Comparison of ENCODE assay signal across 27 cellular contexts in genomic region chr21:43847301-43847700, GRCh38.
"Had no signal": no experiment of that assay in that cellular context is flagged by ENCODE, and none has a peak within 500 bp of the region (broad histone marks: within the 10 kb centered on the region; RNA-seq: fewer than 3 reads in every experiment).

No MANE protein-coding gene starts in this region.

- H3K4me3 Mint-ChIP-seq: activated B cell treated with CpG ODN at 0.5 μM for 24 hours; activated CD4-positive, alpha-beta memory T cell treated with anti-CD3 and anti-CD28 coated beads for 36 hours; activated CD4-positive, alpha-beta T cell treated with anti-CD3 and anti-CD28 coated beads, Interleukin-2, amount 10 ng/mL, durations not matched to agents 7 days and 5 days; activated naive CD4-positive, alpha-beta T cell treated with anti-CD3 and anti-CD28 coated beads for 36 hours; activated naive CD8-positive, alpha-beta T cell; activated T-cell treated with anti-CD3 and anti-CD28 coated beads, Interleukin-2, amount 50 U/mL, for 4 hours; activated T-helper 17 cell treated with anti-CD3 and anti-CD28 coated beads, Interleukin-2, amount 50 U/mL, for 72 hours; brain; central memory CD8-positive, alpha-beta T cell had no signal

- H3K4me2 ChIP-seq: KMS-11 had no signal

- H3K36me3 Mint-ChIP-seq: activated CD4-positive, alpha-beta memory T cell treated with anti-CD3 and anti-CD28 coated beads for 36 hours; activated naive CD8-positive, alpha-beta T cell had no signal

- H3K27ac ChIP-seq: KMS-11, SJCRH30 had no signal

- H3K27ac Mint-ChIP-seq: activated B cell treated with CpG ODN at 0.5 μM for 24 hours; activated CD4-positive, alpha-beta memory T cell treated with anti-CD3 and anti-CD28 coated beads for 36 hours; activated CD4-positive, alpha-beta T cell treated with anti-CD3 and anti-CD28 coated beads, Interleukin-2, amount 10 ng/mL, durations not matched to agents 7 days and 5 days; activated naive CD4-positive, alpha-beta T cell treated with anti-CD3 and anti-CD28 coated beads for 36 hours; activated naive CD8-positive, alpha-beta T cell; activated T-helper 17 cell treated with anti-CD3 and anti-CD28 coated beads, Interleukin-2, amount 50 U/mL, for 72 hours; brain had no signal

- ATAC-seq: activated T-cell treated with anti-CD3 and anti-CD28 coated beads, Interleukin-2, amount 50 U/mL, for 4 hours; activated T-helper 17 cell treated with anti-CD3 and anti-CD28 coated beads, Interleukin-2, amount 50 U/mL, for 72 hours; Panc1; Right ventricle myocardium inferior; SK-N-SH treated with all-trans-retinoic acid at 6 μM for 48 hours had no signal

- DNase-seq: activated B cell treated with CpG ODN at 0.5 μM for 24 hours; activated CD4-positive, alpha-beta memory T cell treated with anti-CD3 and anti-CD28 coated beads for 36 hours; activated CD4-positive, alpha-beta T cell treated with anti-CD3 and anti-CD28 coated beads, Interleukin-2, amount 10 ng/mL, durations not matched to agents 7 days and 5 days; activated CD8-positive, alpha-beta memory T cell treated with anti-CD3 and anti-CD28 coated beads for 24 hours; activated gamma-delta T cell; activated naive CD4-positive, alpha-beta T cell treated with anti-CD3 and anti-CD28 coated beads for 36 hours; activated T-cell treated with anti-CD3 and anti-CD28 coated beads, Interleukin-2, amount 50 U/mL, for 4 hours; amygdala; MV-4-11; NCI-H1092 treated with DMSO at 0.1 percent for 48 hours; NCI-H1436; NCI-H1694 treated with DMSO at 0.1 percent for 48 hours; NCI-H2029 treated with DMSO at 0.1 percent for 48 hours; NCI-H345; NCI-H510A; RPMI8226; SJCRH30; SW 1271; T-helper 9 cell had no signal

- H3K4me3 ChIP-seq: SJCRH30 had no signal

- H3K9ac ChIP-seq: KMS-11 had no signal

- H3K27me3 ChIP-seq: SJCRH30 had no signal

- H3K9me3 Mint-ChIP-seq: activated naive CD4-positive, alpha-beta T cell treated with anti-CD3 and anti-CD28 coated beads for 36 hours; activated T-helper 17 cell treated with anti-CD3 and anti-CD28 coated beads, Interleukin-2, amount 50 U/mL, for 72 hours; central memory CD8-positive, alpha-beta T cell had no signal

- H3K4me1 ChIP-seq: SJCRH30 had no signal

- H3K36me3 ChIP-seq: SJCRH30 had no signal

- H3K27me3 Mint-ChIP-seq: activated CD4-positive, alpha-beta memory T cell treated with anti-CD3 and anti-CD28 coated beads for 36 hours; activated CD4-positive, alpha-beta T cell treated with anti-CD3 and anti-CD28 coated beads, Interleukin-2, amount 10 ng/mL, durations not matched to agents 7 days and 5 days; activated naive CD8-positive, alpha-beta T cell; activated T-helper 17 cell treated with anti-CD3 and anti-CD28 coated beads, Interleukin-2, amount 50 U/mL, for 72 hours; brain had no signal
